ENCODE assay signal across 10 cellular contexts in the genomic region with DNA sequence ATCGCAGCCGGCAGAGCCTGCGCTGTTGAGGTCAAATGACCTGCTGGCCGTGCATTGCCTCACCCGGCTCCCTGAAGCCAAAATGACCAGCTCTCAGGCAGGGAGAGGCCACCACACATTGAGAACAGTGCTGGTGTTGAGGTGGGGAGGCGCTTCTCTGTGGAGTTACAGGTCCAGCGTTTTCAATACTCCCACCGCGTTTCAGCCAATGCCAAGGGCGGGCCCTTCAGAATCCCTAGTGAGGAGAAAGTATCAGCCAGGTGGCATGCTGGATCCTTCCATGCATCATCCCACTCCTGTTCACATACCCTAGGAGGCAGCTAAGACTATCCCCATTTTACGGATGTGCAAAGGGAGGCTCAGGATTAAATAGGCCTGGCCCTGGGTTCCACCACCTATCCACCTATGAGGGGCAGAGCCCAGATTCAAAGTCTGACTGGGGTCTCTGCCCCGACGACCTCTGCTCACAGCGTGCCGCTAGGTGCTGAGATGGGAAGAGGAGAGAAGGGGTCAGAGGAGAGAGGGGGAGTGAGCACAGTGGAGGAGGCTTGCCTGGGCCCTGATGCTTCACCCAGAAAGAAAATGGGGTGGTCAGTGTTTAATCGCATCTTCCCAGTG.
A peak's percentile ranks its signal among the peaks of the same experiment; 100 is the strongest.
DNase-seq lines count a peak whose midpoint lies in the region; ATAC-seq and TF ChIP-seq lines count a peak whose summit lies in the region.
"Had no signal": no experiment of that assay in that cellular context is flagged by ENCODE, and none has a peak within 500 bp of the region (broad histone marks: within the 10 kb centered on the region; RNA-seq: fewer than 3 reads in every experiment).

No MANE protein-coding gene starts in this region.

- no peak overlapping the region for H3K4me3 ChIP-seq in lower lobe of right lung
- no peak overlapping the region for H3K4me3 ChIP-seq in transverse colon
- H3K4me3 ChIP-seq in H7 (ENCODE audit: insufficient read depth, low read depth, low read length) = no peak overlapping the region
- H3K4me3 ChIP-seq: MG63 had no signal

- no peak for ATAC-seq in activated T-helper 17 cell treated with anti-CD3 and anti-CD28 coated beads, Interleukin-2, amount 50 U/mL, for 72 hours (replicated peaks)
- ATAC-seq in lower lobe of right lung = peak in 1 of 2 donors; percentile 2

- peaks cover 57% of the 10 kb centered on the region for H3K4me1 ChIP-seq in lower lobe of right lung
- H3K4me1 ChIP-seq in transverse colon = peaks cover 10 to 39% (median 17%) of the 10 kb centered on the region in 4 donors

- H3K4me1 Mint-ChIP-seq in activated naive CD4-positive, alpha-beta T cell treated with anti-CD3 and anti-CD28 coated beads, Interleukin-2, amount 50 U/mL, for 24 hours = peaks cover 69% of the 10 kb centered on the region
- peaks cover 60% of the 10 kb centered on the region for H3K4me1 Mint-ChIP-seq in activated T-helper 17 cell treated with anti-CD3 and anti-CD28 coated beads, Interleukin-2, amount 50 U/mL, for 72 hours

- H3K9me3 ChIP-seq in lower lobe of right lung (no peaks in the 10 kb centered on the region), transverse colon (no peaks in the 10 kb centered on the region)
- H3K9me3 ChIP-seq: MG63 had no signal

- TF ChIP-seq CTCF in lower lobe of right lung (IDR thresholded peaks at IDR 0.05) (no peak), transverse colon (IDR thresholded peaks at IDR 0.05) (no peak)

- no peaks in the 10 kb centered on the region for H3K36me3 Mint-ChIP-seq in activated naive CD4-positive, alpha-beta T cell treated with anti-CD3 and anti-CD28 coated beads, Interleukin-2, amount 50 U/mL, for 24 hours
- peaks cover 46% of the 10 kb centered on the region for H3K36me3 Mint-ChIP-seq in activated T-helper 17 cell treated with anti-CD3 and anti-CD28 coated beads, Interleukin-2, amount 50 U/mL, for 72 hours (ENCODE audit: low read depth)

- no peaks in the 10 kb centered on the region for H3K36me3 ChIP-seq in lower lobe of right lung
- H3K36me3 ChIP-seq in transverse colon = no peaks in the 10 kb centered on the region
- H3K36me3 ChIP-seq in H7 (replicated peaks; ENCODE audit: control insufficient read depth, insufficient read depth, low read length) = no peaks in the 10 kb centered on the region
- H3K36me3 ChIP-seq: MG63 had no signal

- WGBS in transverse colon (ENCODE audit: low coverage in 1 of 2), 2 donors = 76% methylated on average over 16 of the region's 16 CpGs; no CpG with 5 or more reads in 1 of the 2 donors

- H3K27ac ChIP-seq in lower lobe of right lung (peak overlapping the region; percentile 81), transverse colon (peak overlapping the region; percentile 66 to 79 (median 72))
- H3K27ac ChIP-seq: RWPE1 had no signal

- H3K27me3 ChIP-seq in lower lobe of right lung (ENCODE audit: low read depth) (no peaks in the 10 kb centered on the region), transverse colon (no peaks in the 10 kb centered on the region), H7 (ENCODE audit: control insufficient read depth, insufficient read depth, low read length) (no peaks in the 10 kb centered on the region)
- H3K27me3 ChIP-seq: MG63 had no signal

- peak overlapping the region; percentile 93 for H3K27ac Mint-ChIP-seq in activated naive CD4-positive, alpha-beta T cell treated with anti-CD3 and anti-CD28 coated beads, Interleukin-2, amount 50 U/mL, for 24 hours
- H3K27ac Mint-ChIP-seq in activated T-helper 17 cell treated with anti-CD3 and anti-CD28 coated beads, Interleukin-2, amount 50 U/mL, for 72 hours = peak overlapping the region; percentile 100

- H3K9me3 Mint-ChIP-seq in activated naive CD4-positive, alpha-beta T cell treated with anti-CD3 and anti-CD28 coated beads, Interleukin-2, amount 50 U/mL, for 24 hours = no peaks in the 10 kb centered on the region
- no peaks in the 10 kb centered on the region for H3K9me3 Mint-ChIP-seq in activated T-helper 17 cell treated with anti-CD3 and anti-CD28 coated beads, Interleukin-2, amount 50 U/mL, for 72 hours

- TF ChIP-seq EP300 in transverse colon (IDR thresholded peaks at IDR 0.05; ENCODE audit: low read depth) = no peak

- no peak for TF ChIP-seq POLR2A in transverse colon (IDR thresholded peaks at IDR 0.05)

- no peaks in the 10 kb centered on the region for H3K27me3 Mint-ChIP-seq in activated naive CD4-positive, alpha-beta T cell treated with anti-CD3 and anti-CD28 coated beads, Interleukin-2, amount 50 U/mL, for 24 hours
- no peaks in the 10 kb centered on the region for H3K27me3 Mint-ChIP-seq in activated T-helper 17 cell treated with anti-CD3 and anti-CD28 coated beads, Interleukin-2, amount 50 U/mL, for 72 hours

- in situ Hi-C loops in transverse colon (cut with MboI; ENCODE audit: low pct_ligation_motif_present in 1 of 4, low pct_unique_long_range_greater_than_20kb in 1 of 4, low sequenced_read_pairs in 3 of 4) = no loop called here

- DNase-seq in activated naive CD4-positive, alpha-beta T cell treated with Interleukin-2 at 50 U/mL for 16 hours = no peak
- DNase-seq in lower lobe of right lung (no peak), transverse colon (no peak), OCI-M2 (lab: John Stamatoyannopoulos, UW; ENCODE audit: unreplicated experiment) (no peak), H7 (no peak), amniotic stem cell (lab: John Stamatoyannopoulos, UW) (no peak)

- H3K4me3 Mint-ChIP-seq in activated naive CD4-positive, alpha-beta T cell treated with anti-CD3 and anti-CD28 coated beads, Interleukin-2, amount 50 U/mL, for 24 hours = no peak overlapping the region
- peak overlapping the region; percentile 77 for H3K4me3 Mint-ChIP-seq in activated T-helper 17 cell treated with anti-CD3 and anti-CD28 coated beads, Interleukin-2, amount 50 U/mL, for 72 hours

- intact Hi-C loops in lower lobe of right lung (cut with DNase I) (no loop called here), transverse colon (cut with DNase I; ENCODE audit: low total_unique reads) (no loop called here)
